ENCODE assay signal across 1 cellular context in genomic region chr17:27632766-27633165, GRCh38.
TF ChIP-seq lines count a peak whose summit lies in the region.

No MANE protein-coding gene starts in this region.

TF ChIP-seq in K562, 482 proteins besides CTCF, POLR2A, EP300 and RAD21:
- peak; percentile 33; the same call in 1 of the 2 replicates for TF ChIP-seq MGA (IDR thresholded peaks at IDR 0.05)
- 0 out of 2 replicates have a peak, but pooled peaks have one; percentile 38 for TF ChIP-seq POLR2G (IDR thresholded peaks at IDR 0.05; ENCODE audit: low read depth, low read length)
